In the genomic region with DNA sequence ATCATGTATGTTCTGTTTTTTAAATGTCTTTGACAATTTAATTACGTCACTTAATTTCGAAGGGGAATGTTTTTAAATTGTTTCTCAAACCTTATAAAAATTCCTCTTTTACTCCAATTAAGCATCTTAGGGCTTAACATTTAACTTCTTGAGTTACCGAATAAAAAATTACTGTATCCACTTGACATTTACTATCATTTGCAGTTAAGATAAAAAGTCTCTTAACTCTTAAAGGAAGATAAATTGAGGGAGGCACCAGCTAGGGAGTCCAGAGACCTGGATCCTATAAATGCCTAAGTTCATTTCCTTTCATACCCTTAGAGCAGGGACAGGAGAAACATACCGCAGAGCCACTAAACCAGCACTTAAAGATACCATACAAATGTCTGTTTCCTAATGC, we compare ENCODE assay signal across 10 cellular contexts.
DNase-seq lines count a peak whose midpoint lies in the region; ATAC-seq and TF ChIP-seq lines count a peak whose summit lies in the region.
"Had no signal": no experiment of that assay in that cellular context is flagged by ENCODE, and none has a peak within 500 bp of the region (broad histone marks: within the 10 kb centered on the region; RNA-seq: fewer than 3 reads in every experiment).

No MANE protein-coding gene starts in this region.

- H3K4me3 ChIP-seq in HUES6 (ENCODE audit: low read depth, low read length) (no peak overlapping the region; the same call in 1 of the 2 replicates), esophagus muscularis mucosa (peak overlapping the region in 3 of 4 donors; percentile 8 to 34 (median 15)), mucosa of descending colon (no peak overlapping the region), thyroid gland (replicated peaks in 1 of 3) (no peak overlapping the region)

- no peaks in the 10 kb centered on the region for H3K9me3 ChIP-seq in HUES6 (ENCODE audit: control insufficient read depth, insufficient read depth, low read depth, low read length)
- H3K9me3 ChIP-seq in esophagus muscularis mucosa = no peaks in the 10 kb centered on the region
- H3K9me3 ChIP-seq in mucosa of descending colon = no peaks in the 10 kb centered on the region
- H3K9me3 ChIP-seq in thyroid gland = no peaks in the 10 kb centered on the region

- TF ChIP-seq POLR2A in esophagus muscularis mucosa (IDR thresholded peaks at IDR 0.05; ENCODE audit: low read depth) = no peak
- no peak for TF ChIP-seq POLR2A in thyroid gland (IDR thresholded peaks at IDR 0.05)

- no peak for TF ChIP-seq CTCF in esophagus muscularis mucosa (IDR thresholded peaks at IDR 0.05)
- TF ChIP-seq CTCF in mucosa of descending colon (IDR thresholded peaks at IDR 0.05) = no peak
- TF ChIP-seq CTCF in thyroid gland (IDR thresholded peaks at IDR 0.05) = no peak

- DNase-seq in esophagus muscularis mucosa (ENCODE audit: extremely low spot score) (no peak), mucosa of descending colon (no peak), thyroid gland (no peak), T1000 (lab: John Stamatoyannopoulos, UW) (no peak), NCI-H2107 treated with DMSO at 0.1 percent for 48 hours (lab: John Stamatoyannopoulos, UW; ENCODE audit: unreplicated experiment) (no peak)
- DNase-seq: C1 segment of cervical spinal cord, substantia nigra had no signal

- H3K27ac ChIP-seq in HUES6 (ENCODE audit: low read depth, low read length) (peak overlapping the region; percentile 76; the same call in 1 of the 2 replicates), esophagus muscularis mucosa (replicated peaks in 1 of 4) (peak overlapping the region; percentile 82 to 86 (median 83)), thyroid gland (peak overlapping the region; percentile 57 to 77 (median 70))

- peak overlapping the region; percentile 53 for H3K9ac ChIP-seq in HUES6 (ENCODE audit: low read length)

- 30% methylated on average over 4 of the region's 4 CpGs for WGBS in esophagus muscularis mucosa
- WGBS in thyroid gland, 2 donors = 43 to 49% methylated on average over 4 of the region's 4 CpGs

- TF ChIP-seq EP300 in esophagus muscularis mucosa (IDR thresholded peaks at IDR 0.05) = no peak

- no peaks in the 10 kb centered on the region for H3K27me3 ChIP-seq in HUES6 (ENCODE audit: control insufficient read depth, insufficient read depth, low read length)
- no peaks in the 10 kb centered on the region for H3K27me3 ChIP-seq in esophagus muscularis mucosa
- H3K27me3 ChIP-seq in thyroid gland = no peaks in the 10 kb centered on the region

- peak; percentile 27 for ATAC-seq in mucosa of descending colon
- ATAC-seq in HG03097 (IDR thresholded peaks at IDR 0.05; ENCODE audit: low FRiP score, unreplicated experiment) = no peak
- ATAC-seq in GM21737 (IDR thresholded peaks at IDR 0.05; ENCODE audit: unreplicated experiment) = no peak

- H3K4me1 ChIP-seq in HUES6 (ENCODE audit: control insufficient read depth, insufficient read depth, low read length) = peaks cover 46% of the 10 kb centered on the region
- peaks cover 30 to 68% (median 57%) of the 10 kb centered on the region in 4 donors for H3K4me1 ChIP-seq in esophagus muscularis mucosa
- no peaks in the 10 kb centered on the region for H3K4me1 ChIP-seq in mucosa of descending colon (ENCODE audit: low read depth)
- H3K4me1 ChIP-seq in thyroid gland = peaks cover 43 to 44% of the 10 kb centered on the region in 2 donors

- H3K36me3 ChIP-seq in HUES6 (ENCODE audit: control insufficient read depth, insufficient read depth, low read length) (no peaks in the 10 kb centered on the region), esophagus muscularis mucosa (no peaks in the 10 kb centered on the region), mucosa of descending colon (ENCODE audit: low read depth) (no peaks in the 10 kb centered on the region), thyroid gland (no peaks in the 10 kb centered on the region)

- intact Hi-C loops in esophagus muscularis mucosa (cut with DNase I) = loop anchor here (2.0 to 10.0 kb wide), 3 partner anchors 66 to 288 kb away; partner anchors contain the start of gene DUSP6
- intact Hi-C loops in mucosa of descending colon (cut with DNase I, micrococcal nuclease) = no loop called here
- intact Hi-C loops in thyroid gland (cut with DNase I) = no loop called here

Comparison
In these comparisons a context has a peak if more than half of its experiments do, and no peak if none do; other contexts are left out.
1. H3K4me3 ChIP-seq: peak in esophagus muscularis mucosa (3 of 4); none in HUES6 (single experiment), mucosa of descending colon (single experiment) and thyroid gland (0 of 3).
2. Peak in every context shown above with its lines, with median percentiles within 50 percentile points of each other: H3K27ac ChIP-seq.